ENCODE assay signal across 11 cellular contexts in genomic region chr16:55236655-55237054, GRCh38.
"Had no signal": no experiment of that assay in that cellular context is flagged by ENCODE, and none has a peak within 500 bp of the region (broad histone marks: within the 10 kb centered on the region; RNA-seq: fewer than 3 reads in every experiment).

No MANE protein-coding gene starts in this region.

- DNase-seq: GM23248, GOT3, H7, H9, HCEC 1CT, HFFc6 had no signal

- ATAC-seq: GM23338, HCT116 had no signal

- H3K4me3 ChIP-seq: GM23248, GM23338, HAP-1 had no signal

- H2AFZ ChIP-seq: GM23248, GM23338 had no signal

- H3K27ac ChIP-seq: GM23248 had no signal

- H3K9me3 ChIP-seq: HAP-1 had no signal

- H3K9ac ChIP-seq: GM23248 had no signal

- H3K27ac Mint-ChIP-seq: GM23338, H9, HFFc6 had no signal

- H3K4me3 Mint-ChIP-seq: GM23338, H9, HFFc6 had no signal

- H3K4me1 ChIP-seq: HAP-1 had no signal

- FAIRE-seq: H1, H54 had no signal

- H3K36me3 ChIP-seq: HAP-1 had no signal

- H3K4me2 ChIP-seq: GM23338 had no signal

- H3K9me3 Mint-ChIP-seq: GM23338, H9 had no signal
